Comparison of ENCODE assay signal across 21 cellular contexts in genomic region chr13:112775791-112776279, GRCh38.
A peak's percentile ranks its signal among the peaks of the same experiment; 100 is the strongest.
DNase-seq lines count a peak whose midpoint lies in the region; TF ChIP-seq lines count a peak whose summit lies in the region.
"Had no signal": no experiment of that assay in that cellular context is flagged by ENCODE, and none has a peak within 500 bp of the region (broad histone marks: within the 10 kb centered on the region; RNA-seq: fewer than 3 reads in every experiment).

No MANE protein-coding gene starts in this region.

- no peak overlapping the region for H3K27ac ChIP-seq in neural progenitor cell
- H3K27ac ChIP-seq: epithelial cell of prostate, pancreas, PC-9, right lobe of liver, uterus had no signal

- H3K27ac Mint-ChIP-seq in CD14-positive monocyte: peak overlapping the region in 1 of 7 donors; percentile 36
- H3K27ac Mint-ChIP-seq in neural progenitor cell: peak overlapping the region; percentile 96
- no peak overlapping the region for H3K27ac Mint-ChIP-seq in activated naive CD4-positive, alpha-beta T cell treated with anti-CD3 and anti-CD28 coated beads, Interleukin-2, amount 10 ng/mL, durations not matched to agents 7 days and 5 days
- H3K27ac Mint-ChIP-seq: activated naive CD8-positive, alpha-beta T cell treated with anti-CD3 and anti-CD28 coated beads, Interleukin-2, amount 10 ng/mL, durations not matched to agents 7 days and 5 days; activated T-helper 17 cell treated with anti-CD3 and anti-CD28 coated beads, Interleukin-2, amount 50 U/mL, for 72 hours; immature natural killer cell had no signal

- intact Hi-C loops in CD14-positive monocyte (cut with micrococcal nuclease): no loop called here

- H3F3A ChIP-seq in neural progenitor cell (ENCODE audit: low read depth): peaks cover 15% of the 10 kb centered on the region

- DNase-seq in CD14-positive monocyte (ENCODE audit: low spot score): peak; percentile 29
- DNase-seq in M059J (ENCODE audit: low read depth): peak; percentile 7
- DNase-seq in islet precursor cell: peak; percentile 86
- DNase-seq in neural progenitor cell (ENCODE audit: low spot score): peak; percentile 26
- no peak for DNase-seq in activated naive CD4-positive, alpha-beta T cell treated with anti-CD3 and anti-CD28 coated beads, Interleukin-2, amount 10 ng/mL, durations not matched to agents 7 days and 5 days
- DNase-seq in stimulated activated CD4-positive, alpha-beta T cell treated with anti-CD3 and anti-CD28 coated beads, Interleukin-12 subunit alpha, Interleukin-12 subunit beta, amount 100 ng/mL, for 4 hours: no peak
- no peak for DNase-seq in stimulated activated CD8-positive, alpha-beta memory T cell treated with anti-CD3 and anti-CD28 coated beads, Interleukin-4, amount 100 ng/mL, for 48 hours
- DNase-seq in NCI-H1092 (lab: John Stamatoyannopoulos, UW): no peak
- DNase-seq: activated CD8-positive, alpha-beta memory T cell treated with anti-CD3 and anti-CD28 coated beads, Interleukin-2, amount 50 U/mL, for 4 hours; activated naive CD8-positive, alpha-beta T cell treated with anti-CD3 and anti-CD28 coated beads, Interleukin-2, amount 10 ng/mL, durations not matched to agents 7 days and 5 days; cerebellar nuclear complex; GDM1; immature natural killer cell; KG1; pancreas; PC-9; right lobe of liver had no signal

- H4K20me1 ChIP-seq in neural progenitor cell (ENCODE audit: low read depth): peaks cover 43% of the 10 kb centered on the region

- H3K79me2 ChIP-seq in neural progenitor cell (ENCODE audit: low read depth): peaks cover 29% of the 10 kb centered on the region

- no peak overlapping the region for H3K4me3 ChIP-seq in neural progenitor cell
- H3K4me3 ChIP-seq: lung, pancreas, PC-9, right lobe of liver, uterus had no signal

- no peaks in the 10 kb centered on the region for H3K36me3 ChIP-seq in neural progenitor cell
- H3K36me3 ChIP-seq: pancreas, right lobe of liver, uterus had no signal

- H3K4me3 Mint-ChIP-seq in CD14-positive monocyte (no peak overlapping the region), neural progenitor cell (no peak overlapping the region)
- H3K4me3 Mint-ChIP-seq in activated naive CD4-positive, alpha-beta T cell treated with anti-CD3 and anti-CD28 coated beads, Interleukin-2, amount 10 ng/mL, durations not matched to agents 7 days and 5 days: no peak overlapping the region
- H3K4me3 Mint-ChIP-seq: activated naive CD8-positive, alpha-beta T cell treated with anti-CD3 and anti-CD28 coated beads, Interleukin-2, amount 10 ng/mL, durations not matched to agents 7 days and 5 days; activated T-helper 17 cell treated with anti-CD3 and anti-CD28 coated beads, Interleukin-2, amount 50 U/mL, for 72 hours; immature natural killer cell had no signal

- no peak overlapping the region for H3K4me2 ChIP-seq in neural progenitor cell
- H3K4me2 ChIP-seq: PC-9 had no signal

- H3K9ac ChIP-seq in neural progenitor cell: no peak overlapping the region

- H3K27me3 Mint-ChIP-seq in CD14-positive monocyte (ENCODE audit: low read depth in 3 of 3) (peaks cover 0 to 3% (median 2%) of the 10 kb centered on the region in 3 donors), neural progenitor cell (ENCODE audit: insufficient read depth, low read depth) (peaks cover 3% of the 10 kb centered on the region)
- no peaks in the 10 kb centered on the region for H3K27me3 Mint-ChIP-seq in activated naive CD4-positive, alpha-beta T cell treated with anti-CD3 and anti-CD28 coated beads, Interleukin-2, amount 10 ng/mL, durations not matched to agents 7 days and 5 days
- H3K27me3 Mint-ChIP-seq: activated T-helper 17 cell treated with anti-CD3 and anti-CD28 coated beads, Interleukin-2, amount 50 U/mL, for 72 hours had no signal

- TF ChIP-seq CTCF in CD14-positive monocyte (IDR thresholded peaks at IDR 0.05): no peak
- TF ChIP-seq CTCF in neural progenitor cell (IDR thresholded peaks at IDR 0.05): no peak

- peaks cover 22% of the 10 kb centered on the region for H3K4me1 ChIP-seq in neural progenitor cell
- H3K4me1 ChIP-seq: uterus had no signal

- CTCF ChIA-PET in activated naive CD4-positive, alpha-beta T cell treated with anti-CD3 and anti-CD28 coated beads, Interleukin-2, amount 10 ng/mL, durations not matched to agents 7 days and 5 days (lab: Charles Lee): no interaction called here

- peaks cover 10% of the 10 kb centered on the region for H3K4me1 Mint-ChIP-seq in CD14-positive monocyte
- H3K4me1 Mint-ChIP-seq in neural progenitor cell: peaks cover 39% of the 10 kb centered on the region
- H3K4me1 Mint-ChIP-seq in activated naive CD4-positive, alpha-beta T cell treated with anti-CD3 and anti-CD28 coated beads, Interleukin-2, amount 10 ng/mL, durations not matched to agents 7 days and 5 days: no peaks in the 10 kb centered on the region

- peaks cover 35 to 69% of the 10 kb centered on the region in 2 donors for H3K36me3 Mint-ChIP-seq in CD14-positive monocyte
- H3K36me3 Mint-ChIP-seq in neural progenitor cell: peaks cover 8% of the 10 kb centered on the region
- peaks cover 1% of the 10 kb centered on the region for H3K36me3 Mint-ChIP-seq in activated naive CD4-positive, alpha-beta T cell treated with anti-CD3 and anti-CD28 coated beads, Interleukin-2, amount 10 ng/mL, durations not matched to agents 7 days and 5 days
- H3K36me3 Mint-ChIP-seq: activated naive CD8-positive, alpha-beta T cell treated with anti-CD3 and anti-CD28 coated beads, Interleukin-2, amount 10 ng/mL, durations not matched to agents 7 days and 5 days had no signal

- no peak overlapping the region for H2AFZ ChIP-seq in neural progenitor cell (replicated peaks)
- H2AFZ ChIP-seq: PC-9 had no signal

- no peaks in the 10 kb centered on the region for H3K9me3 ChIP-seq in neural progenitor cell (ENCODE audit: low read depth)
- H3K9me3 ChIP-seq: pancreas, right lobe of liver, uterus had no signal

- no peaks in the 10 kb centered on the region for H3K27me3 ChIP-seq in neural progenitor cell
- H3K27me3 ChIP-seq: pancreas, right lobe of liver, uterus had no signal

- peaks cover 0 to 4% (median 0%) of the 10 kb centered on the region in 7 donors for H3K9me3 Mint-ChIP-seq in CD14-positive monocyte
- H3K9me3 Mint-ChIP-seq in neural progenitor cell: no peaks in the 10 kb centered on the region
- H3K9me3 Mint-ChIP-seq in activated naive CD4-positive, alpha-beta T cell treated with anti-CD3 and anti-CD28 coated beads, Interleukin-2, amount 10 ng/mL, durations not matched to agents 7 days and 5 days: no peaks in the 10 kb centered on the region
- H3K9me3 Mint-ChIP-seq: activated naive CD8-positive, alpha-beta T cell treated with anti-CD3 and anti-CD28 coated beads, Interleukin-2, amount 10 ng/mL, durations not matched to agents 7 days and 5 days; activated T-helper 17 cell treated with anti-CD3 and anti-CD28 coated beads, Interleukin-2, amount 50 U/mL, for 72 hours; immature natural killer cell had no signal

Comparison
In these comparisons a context has a peak if more than half of its experiments do, and no peak if none do; other contexts are left out.
1. DNase-seq: peak in CD14-positive monocyte (single experiment), M059J (single experiment), islet precursor cell (single experiment) and neural progenitor cell (single experiment); none in activated naive CD4-positive, alpha-beta T cell treated with anti-CD3 and anti-CD28 coated beads, Interleukin-2, amount 10 ng/mL, durations not matched to agents 7 days and 5 days (single experiment), stimulated activated CD4-positive, alpha-beta T cell treated with anti-CD3 and anti-CD28 coated beads, Interleukin-12 subunit alpha, Interleukin-12 subunit beta, amount 100 ng/mL, for 4 hours (single experiment), stimulated activated CD8-positive, alpha-beta memory T cell treated with anti-CD3 and anti-CD28 coated beads, Interleukin-4, amount 100 ng/mL, for 48 hours (single experiment) and NCI-H1092 (single experiment).